In genomic region chr5:95986001-95986400, GRCh38 we compare ENCODE assay signal across 16 cellular contexts. TPM values are rescaled to one million over a fixed set of nuclear protein-coding genes. Genes with fewer than 3 reads are reported as not detected.
DNase-seq lines count a peak whose midpoint lies in the region; ATAC-seq, FAIRE-seq and TF ChIP-seq lines count a peak whose summit lies in the region.
"Had no signal": no experiment of that assay in that cellular context is flagged by ENCODE, and none has a peak within 500 bp of the region (broad histone marks: within the 10 kb centered on the region; RNA-seq: fewer than 3 reads in every experiment).

No MANE protein-coding gene starts in this region.

- TF ChIP-seq RAD21 in IMR-90 (IDR thresholded peaks at IDR 0.05; ENCODE audit: low read length) = no peak

- no peak overlapping the region for H3K56ac ChIP-seq in IMR-90 (ENCODE audit: extremely low read depth, insufficient read depth, low read length)

- intact Hi-C loops in IMR-90 (cut with micrococcal nuclease) (no loop called here), dorsolateral prefrontal cortex (cut with DNase I) (no loop called here)

- TF ChIP-seq POLR2A in IMR-90 (IDR thresholded peaks at IDR 0.05; ENCODE audit: low read depth, low read length) = no peak

- H2BK20ac ChIP-seq in IMR-90 (ENCODE audit: low read depth, low read length) = peak overlapping the region; percentile 18; the same call in 1 of the 2 replicates

- no peak overlapping the region; the same call in 1 of the 2 replicates for H3K14ac ChIP-seq in IMR-90 (replicated peaks; ENCODE audit: low read depth, low read length)
- no peak overlapping the region for H3K14ac ChIP-seq in trophoblast cell (ENCODE audit: low read length)

- no peak for TF ChIP-seq CTCF in IMR-90 (conservative IDR thresholded peaks at IDR 0.05; ENCODE audit: low read depth, low read length)
- no peak for TF ChIP-seq CTCF in dorsolateral prefrontal cortex (IDR thresholded peaks at IDR 0.05 in 54 of 56, conservative IDR thresholded peaks at IDR 0.05 in 2 of 56; ENCODE audit: low read depth in 1 of 56, partially characterized antibody in 56 of 56)

- peak; percentile 47 for ATAC-seq in IMR-90 (ENCODE audit: low read depth)
- ATAC-seq: activated T-helper 17 cell treated with anti-CD3 and anti-CD28 coated beads, Interleukin-2, amount 50 U/mL, for 72 hours; stimulated activated naive CD8-positive, alpha-beta T cell treated with anti-CD3 and anti-CD28 coated beads, Interleukin-15, amount 100 ng/mL, for 72 hours had no signal

- H3K9ac ChIP-seq in IMR-90 (ENCODE audit: low read depth, low read length) (no peak overlapping the region), trophoblast cell (ENCODE audit: low read length) (no peak overlapping the region)

- BruUV-seq in IMR-90 (replicated peaks; lab: Mats Ljungman, UMichigan) = no TSS peak

- DNase-seq in AG08395 (ENCODE audit: low spot score) = peak; percentile 12
- DNase-seq in IMR-90 = peak; percentile 12
- DNase-seq in dorsolateral prefrontal cortex = no peak
- peak in 1 of 2 donors; percentile 79 for DNase-seq in trophoblast cell
- DNase-seq in 8988T = no peak
- no peak for DNase-seq in GM19239 (ENCODE audit: insufficient read length, low spot score)
- no peak for DNase-seq in NCI-H2081 (lab: John Stamatoyannopoulos, UW)
- DNase-seq in HuH-7.5 (ENCODE audit: low spot score) = no peak
- DNase-seq: activated CD4-positive, alpha-beta T cell treated with anti-CD3 and anti-CD28 coated beads, Interleukin-2, amount 50 U/mL, for 4 hours; activated CD8-positive, alpha-beta memory T cell treated with anti-CD3 and anti-CD28 coated beads, Interleukin-2, amount 50 U/mL, for 4 hours; activated naive CD8-positive, alpha-beta T cell treated with anti-CD3 and anti-CD28 coated beads, Interleukin-2, amount 10 ng/mL, durations not matched to agents 7 days and 5 days; NCI-H146; NCI-H526; nephron progenitor cell; stimulated activated naive CD8-positive, alpha-beta T cell treated with anti-CD3 and anti-CD28 coated beads, Interleukin-15, amount 100 ng/mL, for 72 hours had no signal

- no peak overlapping the region for H2BK12ac ChIP-seq in trophoblast cell (ENCODE audit: low read length)

- CTCF ChIA-PET in IMR-90 (lab: Yijun Ruan, JAX) = interaction anchor here (0.6 to 0.7 kb wide), 3 partner anchors 9 to 10 kb away, joined by 3 read pairs; no protein-coding TSS in a partner anchor

- H3K4me2 ChIP-seq in IMR-90 (ENCODE audit: low read depth, low read length) (peak overlapping the region; percentile 22; the same call in 1 of the 2 replicates), trophoblast cell (ENCODE audit: low read length) (no peak overlapping the region)

- H3K79me2 ChIP-seq in trophoblast cell (ENCODE audit: control insufficient read depth, insufficient read depth, low read length, poor library complexity) = no peaks in the 10 kb centered on the region

- H3K27me3 ChIP-seq in IMR-90 (ENCODE audit: control insufficient read depth, insufficient read depth, low read length) = no peaks in the 10 kb centered on the region
- no peaks in the 10 kb centered on the region for H3K27me3 ChIP-seq in dorsolateral prefrontal cortex
- H3K27me3 ChIP-seq in trophoblast cell (ENCODE audit: insufficient read depth, low read length) = no peaks in the 10 kb centered on the region

- H3K36me3 ChIP-seq in IMR-90 (ENCODE audit: control insufficient read depth, insufficient read depth, low read length) = no peaks in the 10 kb centered on the region
- no peaks in the 10 kb centered on the region for H3K36me3 ChIP-seq in trophoblast cell (ENCODE audit: control insufficient read depth in 1 of 2, insufficient read depth in 2 of 2, low read length in 2 of 2)

- no peaks in the 10 kb centered on the region for H3K9me1 ChIP-seq in IMR-90 (ENCODE audit: insufficient read depth, low read length)

- no peak overlapping the region for H2AFZ ChIP-seq in IMR-90 (replicated peaks; ENCODE audit: low read length, poor library complexity)
- H2AFZ ChIP-seq in trophoblast cell (ENCODE audit: insufficient read depth, low read length, poor library complexity) = no peak overlapping the region

- peak overlapping the region; percentile 47; the same call in 1 of the 2 replicates for H2AK5ac ChIP-seq in IMR-90 (ENCODE audit: low read depth, low read length)
- H2AK5ac ChIP-seq in trophoblast cell (ENCODE audit: low read length) = no peak overlapping the region

- dilution Hi-C loops in IMR-90 (cut with HindIII; ENCODE audit: low sequenced_read_pairs, unreplicated experiment) = no loop called here

- no peak overlapping the region for H4K12ac ChIP-seq in trophoblast cell (ENCODE audit: low read depth, low read length)

- H4K91ac ChIP-seq in IMR-90 (ENCODE audit: insufficient read depth, low read depth, low read length) = no peak overlapping the region; the same call in 1 of the 2 replicates
- H4K91ac ChIP-seq in trophoblast cell (ENCODE audit: low read depth, low read length) = no peak overlapping the region

- no peak overlapping the region for H3K4me3 ChIP-seq in IMR-90 (ENCODE audit: insufficient read depth, low read depth, low read length)
- no peak overlapping the region for H3K4me3 ChIP-seq in dorsolateral prefrontal cortex
- H3K4me3 ChIP-seq in trophoblast cell (ENCODE audit: low read depth, low read length) = no peak overlapping the region

- no peak overlapping the region for H2BK15ac ChIP-seq in IMR-90 (ENCODE audit: low read depth, low read length)

- H3K4me1 ChIP-seq in IMR-90 (ENCODE audit: control insufficient read depth, insufficient read depth, low read length) (peaks cover 11% of the 10 kb centered on the region), trophoblast cell (ENCODE audit: control insufficient read depth in 1 of 2, insufficient read depth in 2 of 2, low read length in 2 of 2) (peaks cover 0 to 9% of the 10 kb centered on the region in 2 experiments)

- H3K23ac ChIP-seq in IMR-90 (ENCODE audit: low read depth, low read length) (no peak overlapping the region), trophoblast cell (ENCODE audit: low read length) (no peak overlapping the region)

- no peaks in the 10 kb centered on the region for H4K20me1 ChIP-seq in IMR-90 (ENCODE audit: insufficient read depth, low read length)

- in situ Hi-C loops in IMR-90 (cut with MboI; ENCODE audit: low sequenced_read_pairs) = no loop called here

- no peak overlapping the region for H3K27ac ChIP-seq in IMR-90 (ENCODE audit: insufficient read depth, low read length)
- peak overlapping the region in 37 of 59 donors; percentile 1 to 83 (median 34) for H3K27ac ChIP-seq in dorsolateral prefrontal cortex
- H3K27ac ChIP-seq in trophoblast cell (ENCODE audit: low read depth, low read length) = peak overlapping the region; percentile 51

- no CpG with 5 or more reads among the region's 2 CpGs for WGBS in IMR-90 (ENCODE audit: extremely low coverage in 2 of 2, insufficient read length in 1 of 2), 2 experiments
- WGBS in trophoblast cell (ENCODE audit: extremely low coverage, insufficient coverage, insufficient read length) = no CpG with 5 or more reads among the region's 2 CpGs

- peak overlapping the region in 1 of 2 experiments; percentile 47; a peak in 2 of 4 replicates for H4K8ac ChIP-seq in IMR-90 (ENCODE audit: low read depth in 2 of 2, low read length in 2 of 2)
- H4K8ac ChIP-seq in trophoblast cell (ENCODE audit: low read depth, low read length) = no peak overlapping the region

- POLR2A ChIA-PET in IMR-90 (lab: Charles Lee; ENCODE audit: unreplicated experiment) = no interaction called here

- FAIRE-seq in GM19239 (lab: Jason Lieb, UNC) = no peak

- H2BK5ac ChIP-seq in IMR-90 (ENCODE audit: low read depth, low read length, poor library complexity, severe bottlenecking) = peak overlapping the region; percentile 59
- no peak overlapping the region for H2BK5ac ChIP-seq in trophoblast cell (ENCODE audit: low read depth, low read length, poor library complexity)

- H3K9me3 ChIP-seq in IMR-90 (ENCODE audit: control insufficient read depth, insufficient read depth, low read length) = no peaks in the 10 kb centered on the region
- H3K9me3 ChIP-seq in trophoblast cell (ENCODE audit: insufficient read depth, low read depth, low read length) = no peaks in the 10 kb centered on the region

- H4K5ac ChIP-seq in IMR-90 (ENCODE audit: low read depth, low read length) = no peak overlapping the region; the same call in 1 of the 2 replicates

- H2BK120ac ChIP-seq in IMR-90 (ENCODE audit: low read depth, low read length) (peak overlapping the region; percentile 31; the same call in 1 of the 2 replicates), trophoblast cell (ENCODE audit: insufficient read depth, low read length, poor library complexity) (no peak overlapping the region)

- H3K4ac ChIP-seq in IMR-90 (ENCODE audit: low read depth, low read length) (0 out of 2 replicates have a peak overlapping the region, but pooled peaks have one; percentile 21), trophoblast cell (ENCODE audit: low read depth, low read length) (no peak overlapping the region)

- H2AK9ac ChIP-seq in IMR-90 (replicated peaks; ENCODE audit: low read depth, low read length, poor library complexity) = no peak overlapping the region

- H3K79me1 ChIP-seq in IMR-90 (ENCODE audit: low read depth in 1 of 2, low read length in 2 of 2) (no peaks in the 10 kb centered on the region), trophoblast cell (ENCODE audit: low read length) (peaks cover 3% of the 10 kb centered on the region)

- H3K18ac ChIP-seq in IMR-90 (ENCODE audit: low read depth, low read length) = peak overlapping the region; percentile 24; the same call in 1 of the 2 replicates
- no peak overlapping the region for H3K18ac ChIP-seq in trophoblast cell (ENCODE audit: low read length)

TF ChIP-seq in IMR-90, 13 proteins besides CTCF, POLR2A, EP300 and RAD21 (continues in another document):
- TF ChIP-seq BHLHE40 (IDR thresholded peaks at IDR 0.05; ENCODE audit: low read depth, low read length) = no peak
- no peak for TF ChIP-seq RCOR1 (IDR thresholded peaks at IDR 0.05; ENCODE audit: insufficient replicate concordance, low read length)
- TF ChIP-seq CEBPB (IDR thresholded peaks at IDR 0.05; ENCODE audit: low read depth, low read length) = no peak
- TF ChIP-seq USF2 (IDR thresholded peaks at IDR 0.05; ENCODE audit: low read depth, low read length) = no peak
- TF ChIP-seq CHD1 (IDR thresholded peaks at IDR 0.05; ENCODE audit: low read depth, low read length) = no peak
- TF ChIP-seq MAZ (IDR thresholded peaks at IDR 0.05; ENCODE audit: borderline replicate concordance, low read depth, low read length) = no peak

RNA-seq across cellular contexts. Expression of gene ELL2, which starts 24.4 kb away (rescaled TPM):
- total RNA-seq in IMR-90 (2012; rRNA removed) = 92.5 and 137 TPM in 2 replicates
- 52.4 and 61.4 TPM in 2 replicates for polyA plus RNA-seq in IMR-90 (2012; rRNA removed)
- 16.4 and 21.9 TPM in 2 replicates for polyA plus RNA-seq in IMR-90 (2012; cell fraction: cytosol; rRNA removed)
- polyA plus RNA-seq in IMR-90 (2012; cell fraction: nucleus; rRNA removed; ENCODE audit: low replicate concordance) = 23.4 and 161 TPM in 2 replicates
- total RNA-seq in dorsolateral prefrontal cortex = 100 to 1,000 TPM in 33 of 120 experiments, 10 to 100 TPM in 87; 53.4 to 211 (median 88.7) TPM
- polyA plus RNA-seq in trophoblast cell (2013) = 19.8 and 20.7 TPM in 2 replicates

Comparison
In these comparisons a context has a peak if more than half of its experiments do, and no peak if none do; other contexts are left out.
1. DNase-seq: peak in AG08395 (single experiment) and IMR-90 (single experiment); none in dorsolateral prefrontal cortex (0 of 10), 8988T (single experiment), GM19239 (single experiment), NCI-H2081 (0 of 2) and HuH-7.5 (single experiment).